In genomic region chr9:107283621-107284616, GRCh38 we compare ENCODE assay signal across 8 cellular contexts. TPM values are rescaled to one million over a fixed set of nuclear protein-coding genes. Genes with fewer than 3 reads are reported as not detected.
A peak's percentile ranks its signal among the peaks of the same experiment; 100 is the strongest.
DNase-seq lines count a peak whose midpoint lies in the region; ATAC-seq and TF ChIP-seq lines count a peak whose summit lies in the region.

No MANE protein-coding gene starts in this region.

- H3K9me3 Mint-ChIP-seq in activated CD4-positive, alpha-beta T cell treated with anti-CD3 and anti-CD28 coated beads, Interleukin-2, amount 10 ng/mL, durations not matched to agents 7 days and 5 days, result no peaks in the 10 kb centered on the region
- H3K9me3 Mint-ChIP-seq in dendritic cell treated with granulocyte-macrophage colony-stimulating factor and Interleukin-4, amounts not matched to agents 40 ng/mL and 50 ng/mL, for 4 days, result no peaks in the 10 kb centered on the region

- H3K27ac Mint-ChIP-seq in activated CD4-positive, alpha-beta T cell treated with anti-CD3 and anti-CD28 coated beads, Interleukin-2, amount 10 ng/mL, durations not matched to agents 7 days and 5 days, result peak overlapping the region; percentile 93
- peak overlapping the region; percentile 94 for H3K27ac Mint-ChIP-seq in dendritic cell treated with granulocyte-macrophage colony-stimulating factor and Interleukin-4, amounts not matched to agents 40 ng/mL and 50 ng/mL, for 4 days

- CTCF ChIA-PET in activated CD4-positive, alpha-beta T cell treated with anti-CD3 and anti-CD28 coated beads, Interleukin-2, amount 10 ng/mL, durations not matched to agents 7 days and 5 days (lab: Charles Lee), result interaction anchor here (0.6 to 1.6 kb wide), 5 partner anchors 21 to 949 kb away, joined by 3 to 5 read pairs (median 4); no protein-coding TSS in a partner anchor

- H3K27me3 ChIP-seq in liver (ENCODE audit: control insufficient read depth in 4 of 4, insufficient read depth in 4 of 4, low read length in 3 of 4), result no peaks in the 10 kb centered on the region

- POLR2A ChIA-PET in activated CD4-positive, alpha-beta T cell treated with anti-CD3 and anti-CD28 coated beads, Interleukin-2, amount 10 ng/mL, durations not matched to agents 7 days and 5 days (lab: Charles Lee), result interaction anchor here (0.5 to 0.6 kb wide), 3 partner anchors 24 to 1761 kb away, joined by 3 to 6 read pairs (median 5); no protein-coding TSS in a partner anchor

- TF ChIP-seq RAD21 in liver (IDR thresholded peaks at IDR 0.05), result peak; percentile 7 to 12

- intact Hi-C loops in dendritic cell treated with granulocyte-macrophage colony-stimulating factor and Interleukin-4, amounts not matched to agents 40 ng/mL and 50 ng/mL, for 4 days (cut with micrococcal nuclease), result loop anchor here (5.0 kb wide), 1 partner anchor 38 kb away; no protein-coding TSS in a partner anchor

- H3K4me3 Mint-ChIP-seq in activated CD4-positive, alpha-beta T cell treated with anti-CD3 and anti-CD28 coated beads, Interleukin-2, amount 10 ng/mL, durations not matched to agents 7 days and 5 days, result peak overlapping the region; percentile 89
- H3K4me3 Mint-ChIP-seq in dendritic cell treated with granulocyte-macrophage colony-stimulating factor and Interleukin-4, amounts not matched to agents 40 ng/mL and 50 ng/mL, for 4 days, result peak overlapping the region; percentile 97

- TF ChIP-seq CTCF in liver (IDR thresholded peaks at IDR 0.05; ENCODE audit: low read depth, low read length, missing input control), result no peak

- H3K27me3 Mint-ChIP-seq in activated CD4-positive, alpha-beta T cell treated with anti-CD3 and anti-CD28 coated beads, Interleukin-2, amount 10 ng/mL, durations not matched to agents 7 days and 5 days, result peaks cover 8% of the 10 kb centered on the region
- no peaks in the 10 kb centered on the region for H3K27me3 Mint-ChIP-seq in dendritic cell treated with granulocyte-macrophage colony-stimulating factor and Interleukin-4, amounts not matched to agents 40 ng/mL and 50 ng/mL, for 4 days

- no peaks in the 10 kb centered on the region for H3K9me3 ChIP-seq in liver (ENCODE audit: control insufficient read depth in 4 of 4, low read length in 3 of 4)

- H3K4me3 ChIP-seq in liver (ENCODE audit: low read depth in 1 of 3, low read length in 3 of 3), result peak overlapping the region; percentile 74 to 98 (median 97)

- H3K36me3 ChIP-seq in liver (ENCODE audit: control insufficient read depth in 4 of 4, insufficient read depth in 3 of 4, low read depth in 1 of 4, low read length in 3 of 4), result no peaks in the 10 kb centered on the region

- H3K4me1 Mint-ChIP-seq in activated CD4-positive, alpha-beta T cell treated with anti-CD3 and anti-CD28 coated beads, Interleukin-2, amount 10 ng/mL, durations not matched to agents 7 days and 5 days, result peaks cover 52% of the 10 kb centered on the region
- peaks cover 44% of the 10 kb centered on the region for H3K4me1 Mint-ChIP-seq in dendritic cell treated with granulocyte-macrophage colony-stimulating factor and Interleukin-4, amounts not matched to agents 40 ng/mL and 50 ng/mL, for 4 days (ENCODE audit: low read depth)

- peak overlapping the region; percentile 100 for H3K27ac ChIP-seq in liver (ENCODE audit: low read depth in 1 of 2, low read length in 2 of 2)

- under 1% methylated on average over 55 of the region's 55 CpGs for WGBS in liver

- H3K4me1 ChIP-seq in liver (ENCODE audit: control insufficient read depth in 4 of 4, insufficient read depth in 4 of 4, low read length in 3 of 4), result peaks cover 9 to 40% (median 29%) of the 10 kb centered on the region in 4 donors

- DNase-seq in AG08396 (ENCODE audit: low spot score) (peak; percentile 56), NCI-H226 (peak; percentile 74)
- peak; percentile 64 for DNase-seq in activated CD4-positive, alpha-beta T cell treated with anti-CD3 and anti-CD28 coated beads, Interleukin-2, amount 10 ng/mL, durations not matched to agents 7 days and 5 days
- peak; percentile 46 to 57 for DNase-seq in stimulated activated CD4-positive, alpha-beta T cell treated with anti-CD3 and anti-CD28 coated beads, Interleukin-4, amount 100 ng/mL, for 4 hours

- peak overlapping the region; percentile 94 for H3K9ac ChIP-seq in liver (ENCODE audit: low read depth in 1 of 2, low read length in 2 of 2)

- H3K36me3 Mint-ChIP-seq in activated CD4-positive, alpha-beta T cell treated with anti-CD3 and anti-CD28 coated beads, Interleukin-2, amount 10 ng/mL, durations not matched to agents 7 days and 5 days (ENCODE audit: low read depth), result peaks cover 20% of the 10 kb centered on the region
- H3K36me3 Mint-ChIP-seq in dendritic cell treated with granulocyte-macrophage colony-stimulating factor and Interleukin-4, amounts not matched to agents 40 ng/mL and 50 ng/mL, for 4 days (ENCODE audit: low read depth), result peaks cover 17% of the 10 kb centered on the region

- ATAC-seq in GM18873 (IDR thresholded peaks at IDR 0.05; ENCODE audit: low FRiP score, unreplicated experiment) (peak; percentile 40), HG03103 (IDR thresholded peaks at IDR 0.05; ENCODE audit: low read depth, unreplicated experiment) (peak; percentile 35)

TF ChIP-seq in liver, 16 proteins besides CTCF, POLR2A, EP300 and RAD21:
- peak in 1 of 2 donors; percentile 22 for TF ChIP-seq HNF4A (conservative IDR thresholded peaks at IDR 0.05)
- peak; percentile 38 for TF ChIP-seq YY1 (IDR thresholded peaks at IDR 0.05)
- TF ChIP-seq REST (IDR thresholded peaks at IDR 0.05), result peak; percentile 30
- TF ChIP-seq FOXA1 (IDR thresholded peaks at IDR 0.05), result no peak
- peak in 1 of 2 donors; percentile 6 for TF ChIP-seq RXRA (IDR thresholded peaks at IDR 0.05)
- TF ChIP-seq ZBTB33 (IDR thresholded peaks at IDR 0.05), result no peak
- peak; percentile 40 for TF ChIP-seq TAF1 (conservative IDR thresholded peaks at IDR 0.05)

RNA-seq across cellular contexts. Expression of gene RAD23B, which starts 0.8 kb away (rescaled TPM):
- total RNA-seq in activated CD4-positive, alpha-beta T cell treated with anti-CD3 and anti-CD28 coated beads, Interleukin-2, amount 10 ng/mL, durations not matched to agents 7 days and 5 days, result 100 to 1,000 TPM in 1 of 2 experiments, 10 to 100 TPM in 1; 89.7 to 116 TPM
- 100 to 1,000 TPM in 1 of 2 donors, 10 to 100 TPM in 1; 66.4 to 101 TPM for total RNA-seq in liver
- polyA plus RNA-seq in liver, result 10 to 100 TPM; 13.6 to 56.8 TPM

Comparison
In these comparisons a context has a peak if more than half of its experiments do, and no peak if none do; other contexts are left out.
1. Peak in every context shown above with its lines: DNase-seq, ATAC-seq, H3K4me3 ChIP-seq and H3K27ac ChIP-seq.